In the genomic region with DNA sequence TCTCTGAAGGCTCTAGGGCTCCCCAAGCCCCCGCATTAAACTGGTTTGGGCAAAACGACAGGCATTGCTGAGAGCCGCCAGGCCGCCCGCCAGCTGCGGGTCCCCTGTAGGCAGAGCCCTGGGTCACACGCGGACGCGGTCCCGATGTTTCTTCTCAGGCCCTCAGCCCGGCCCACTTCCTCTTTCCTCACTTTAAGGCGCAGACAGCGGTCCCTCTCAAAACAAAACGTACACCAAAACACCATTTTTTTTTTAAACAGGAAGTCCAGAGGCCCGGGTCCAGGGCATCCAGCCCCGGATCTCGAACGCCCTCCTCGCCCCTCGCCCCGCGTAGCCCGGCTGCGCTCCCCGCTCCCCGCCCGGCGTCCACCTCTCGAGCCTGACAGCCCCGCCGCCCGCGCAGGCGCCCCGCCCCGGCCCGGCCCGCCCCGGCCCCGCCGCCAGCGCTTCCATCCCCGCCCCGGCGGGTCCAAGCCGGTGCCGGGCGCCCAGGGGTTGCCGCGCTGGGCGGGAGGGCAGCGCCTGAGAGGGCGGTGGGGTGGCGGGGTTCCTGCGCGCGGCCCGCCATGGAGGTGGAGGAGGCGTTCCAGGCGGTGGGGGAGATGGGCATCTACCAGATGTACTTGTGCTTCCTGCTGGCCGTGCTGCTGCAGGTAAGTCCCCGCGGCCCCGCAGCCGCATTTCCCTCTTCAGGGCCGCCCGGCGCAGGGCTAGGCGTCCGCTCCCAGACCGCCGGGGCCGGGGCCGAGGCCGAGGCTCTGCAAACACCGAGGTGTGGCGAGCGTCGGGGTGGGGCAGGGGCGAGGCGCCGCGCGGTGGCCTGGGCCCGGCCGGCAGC, we compare ENCODE assay signal across 9 cellular contexts. TPM values are rescaled to one million over a fixed set of nuclear protein-coding genes. Genes with fewer than 3 reads are reported as not detected.
A peak's percentile ranks its signal among the peaks of the same experiment; 100 is the strongest.
DNase-seq lines count a peak whose midpoint lies in the region; ATAC-seq and TF ChIP-seq lines count a peak whose summit lies in the region.
"Had no signal": no experiment of that assay in that cellular context is flagged by ENCODE, and none has a peak within 500 bp of the region (broad histone marks: within the 10 kb centered on the region; RNA-seq: fewer than 3 reads in every experiment).

Gene SLC22A15 (plus strand): TSS at position 452 of the 838 bp plus-strand sequence. CDS start 115 bp downstream, at position 567.

- H2BK15ac ChIP-seq in H9 (ENCODE audit: low read depth, low read length), result no peak within 1 kb of the TSS; the same call in 1 of the 2 replicates

- no peak within 1 kb of the TSS for H4K8ac ChIP-seq in H9 (replicated peaks; ENCODE audit: insufficient read length, low read depth, low read length)

- H3K36me3 Mint-ChIP-seq in H9 (ENCODE audit: insufficient read depth in 1 of 3, low read depth in 3 of 3), result no peaks in the 10 kb centered on the region

- H3K18ac ChIP-seq in H9 (ENCODE audit: insufficient read length, low read depth, low read length), result peak within 1 kb of the TSS; percentile 52

- H3K23me2 ChIP-seq in H9 (ENCODE audit: insufficient read length, low read depth, low read length, poor library complexity, severe bottlenecking), result peaks cover 8% of the 10 kb centered on the region

- no peak within 1 kb of the TSS for H2BK20ac ChIP-seq in H9 (ENCODE audit: low read depth, low read length, poor library complexity, severe bottlenecking)

- H3K23ac ChIP-seq in H9 (ENCODE audit: insufficient read length, low read depth, low read length), result no peak within 1 kb of the TSS

- H2BK120ac ChIP-seq in H9 (ENCODE audit: low read depth, low read length, poor library complexity, severe bottlenecking), result no peak within 1 kb of the TSS

- H3K27ac Mint-ChIP-seq in H9, result peak within 1 kb of the TSS in 2 of 3 experiments; percentile 84 to 97; a peak in 3 of 7 replicates

- WGBS in H9 (ENCODE audit: extremely low coverage, insufficient read length, low lambda C conversion rate), result no CpG with 5 or more reads among the region's 87 CpGs

- no peak within 1 kb of the TSS for H3K4ac ChIP-seq in H9 (ENCODE audit: low read depth, low read length)

- H2BK5ac ChIP-seq in H9 (ENCODE audit: insufficient read length, low read length), result no peak within 1 kb of the TSS

- peak within 1 kb of the TSS; percentile 82 for H3K4me2 ChIP-seq in H9 (ENCODE audit: insufficient read depth, insufficient read length, low read length)

- H3K27ac ChIP-seq in H9 (ENCODE audit: insufficient read length, low read depth, low read length) (no peak within 1 kb of the TSS), WERI-Rb-1 (no peak within 1 kb of the TSS; the same call in 1 of the 2 replicates), dorsolateral prefrontal cortex (peak within 1 kb of the TSS; percentile 87 to 99 (median 97))

- DNase-seq in NCI-H146 (lab: John Stamatoyannopoulos, UW) (peak; percentile 54), NCI-H146 treated with DMSO at 0.1 percent for 48 hours (lab: John Stamatoyannopoulos, UW; ENCODE audit: unreplicated experiment) (no peak), H9 (peak; percentile 72), LoVo (ENCODE audit: low spot score) (peak; percentile 61), WERI-Rb-1 (peak; percentile 48), dorsolateral prefrontal cortex (peak; percentile 49 to 78 (median 56)), left lobe of liver (ENCODE audit: low spot score) (peak; percentile 53)
- DNase-seq in stimulated activated CD4-positive, alpha-beta T cell treated with anti-CD3 and anti-CD28 coated beads, Interleukin-4, amount 100 ng/mL, for 1 hour, result peak; percentile 21
- DNase-seq: DND-41 had no signal

- peak within 1 kb of the TSS; percentile 74 for H3K14ac ChIP-seq in H9 (ENCODE audit: insufficient read depth, low read length)

- H4K20me1 ChIP-seq in H9 (ENCODE audit: control insufficient read depth, insufficient read depth, insufficient read length), result no peaks in the 10 kb centered on the region

- intact Hi-C loops in dorsolateral prefrontal cortex (cut with DNase I), result loop anchor here (1.0 to 10.0 kb wide), 6 partner anchors 41 to 171 kb away; no protein-coding TSS in a partner anchor

- H2AFZ ChIP-seq in H9 (ENCODE audit: low read length), result peak within 1 kb of the TSS; percentile 93

- H3K27me3 ChIP-seq in H9 (ENCODE audit: insufficient read depth, low read length) (no peaks in the 10 kb centered on the region), WERI-Rb-1 (ENCODE audit: insufficient read depth, low read depth, severe bottlenecking) (peaks cover 31% of the 10 kb centered on the region), dorsolateral prefrontal cortex (no peaks in the 10 kb centered on the region)

- no peaks in the 10 kb centered on the region; the same call in 1 of the 2 replicates for H3K4me1 ChIP-seq in H9 (ENCODE audit: insufficient read depth, low read length)

- H3K4me3 Mint-ChIP-seq in H9, result peak within 1 kb of the TSS; percentile 85 to 93

- H3K9me3 ChIP-seq in H9 (ENCODE audit: control insufficient read depth, low read depth, low read length), result no peaks in the 10 kb centered on the region
- H3K9me3 ChIP-seq in WERI-Rb-1 (ENCODE audit: severe bottlenecking), result no peaks in the 10 kb centered on the region

- no peak within 1 kb of the TSS for H3K56ac ChIP-seq in H9 (ENCODE audit: insufficient read length, low read depth, low read length)

- no peak within 1 kb of the TSS for H4K5ac ChIP-seq in H9 (ENCODE audit: insufficient read length, low read depth, low read length)

- no peaks in the 10 kb centered on the region for H3K79me1 ChIP-seq in H9 (ENCODE audit: insufficient read depth, low read depth, low read length, poor library complexity, severe bottlenecking)

- H3T11ph ChIP-seq in H9 (ENCODE audit: low read length), result no peak within 1 kb of the TSS

- no peaks in the 10 kb centered on the region for H3K27me3 Mint-ChIP-seq in H9 (ENCODE audit: low read depth)

- H3K9ac ChIP-seq in H9 (ENCODE audit: extremely low read depth, insufficient read length, low read length), result peak within 1 kb of the TSS; percentile 67

- H3K4me3 ChIP-seq in WERI-Rb-1 (ENCODE audit: low read depth, low read length), result peak within 1 kb of the TSS; percentile 43
- peak within 1 kb of the TSS; percentile 37 to 91 (median 79) for H3K4me3 ChIP-seq in dorsolateral prefrontal cortex

- H3K79me2 ChIP-seq in H9 (ENCODE audit: insufficient read depth, low read length), result peaks cover 2% of the 10 kb centered on the region; the same call in 1 of the 2 replicates

- H4K91ac ChIP-seq in H9 (ENCODE audit: insufficient read length, low read depth, low read length), result no peak within 1 kb of the TSS

- no peak within 1 kb of the TSS for H2BK12ac ChIP-seq in H9 (ENCODE audit: insufficient read length, low read depth, low read length)

- TF ChIP-seq CTCF in H9 (conservative IDR thresholded peaks at IDR 0.05) (no peak), WERI-Rb-1 (IDR thresholded peaks at IDR 0.05; ENCODE audit: low read depth, low read length) (no peak), dorsolateral prefrontal cortex (IDR thresholded peaks at IDR 0.05 in 54 of 56, conservative IDR thresholded peaks at IDR 0.05 in 2 of 56; ENCODE audit: low read depth in 1 of 56, partially characterized antibody in 56 of 56) (peak in 7 of 56 donors; percentile 7 to 20 (median 10))

- peaks cover 25 to 26% of the 10 kb centered on the region in 2 experiments for H3K4me1 Mint-ChIP-seq in H9

- no peaks in the 10 kb centered on the region for H3K36me3 ChIP-seq in WERI-Rb-1

- peak; percentile 76 for ATAC-seq in left lobe of liver

- no peak within 1 kb of the TSS for H2AK5ac ChIP-seq in H9 (ENCODE audit: insufficient read length, low read length)

- H3K9me3 Mint-ChIP-seq in H9, result no peaks in the 10 kb centered on the region; a peak in 1 of 5 replicates

RNA-seq across cellular contexts. Expression of gene SLC22A15, which starts in this region (rescaled TPM):
- total RNA-seq in H9 (2021), result 3.2 and 3.5 TPM in 2 replicates
- total RNA-seq in dorsolateral prefrontal cortex, result 10 to 100 TPM; 18.9 to 85.6 (median 29.7) TPM
- 0.23 TPM for total RNA-seq in left lobe of liver

Comparison
In these comparisons a context has a peak if more than half of its experiments do, and no peak if none do; other contexts are left out.
1. Peak in DNase-seq and ATAC-seq in left lobe of liver; RNA of the gene not detected or under 1 TPM.
2. H3K27ac ChIP-seq: peak in dorsolateral prefrontal cortex (59 of 59); none in H9 (single experiment) and WERI-Rb-1 (single experiment).